Comparison of ENCODE assay signal across 16 cellular contexts in genomic region chr14:97299661-97300060, GRCh38.
DNase-seq lines count a peak whose midpoint lies in the region; ATAC-seq and TF ChIP-seq lines count a peak whose summit lies in the region.
"Had no signal": no experiment of that assay in that cellular context is flagged by ENCODE, and none has a peak within 500 bp of the region (broad histone marks: within the 10 kb centered on the region; RNA-seq: fewer than 3 reads in every experiment).

No MANE protein-coding gene starts in this region.

- H3K9me3 Mint-ChIP-seq in HFFc6: peaks cover 47% of the 10 kb centered on the region

- no peaks in the 10 kb centered on the region for H4K20me1 ChIP-seq in OCI-LY3 (ENCODE audit: insufficient read depth, low read length)

- no peak overlapping the region for H3K4me3 ChIP-seq in OCI-LY3 (ENCODE audit: low read length)
- H3K4me3 ChIP-seq in retinal pigment epithelial cell (ENCODE audit: low read length): no peak overlapping the region
- H3K4me3 ChIP-seq: GM23248 had no signal

- no peaks in the 10 kb centered on the region for H3K79me2 ChIP-seq in OCI-LY3 (ENCODE audit: low read length)

- no peak overlapping the region for H2AFZ ChIP-seq in OCI-LY3 (ENCODE audit: low read depth, low read length)
- H2AFZ ChIP-seq: GM23248 had no signal

- TF ChIP-seq CTCF in OCI-LY3 (IDR thresholded peaks at IDR 0.05; ENCODE audit: low read depth, low read length) (peak; percentile 30; the same call in 1 of the 2 replicates), retinal pigment epithelial cell (conservative IDR thresholded peaks at IDR 0.05; ENCODE audit: low read depth, low read length) (peak; percentile 44), HFFc6 (IDR thresholded peaks at IDR 0.05) (no peak)

- H3K9me3 ChIP-seq in OCI-LY3 (ENCODE audit: insufficient read depth, low read length): no peaks in the 10 kb centered on the region

- ATAC-seq in HG03159 (IDR thresholded peaks at IDR 0.05; ENCODE audit: unreplicated experiment): no peak
- ATAC-seq: left lobe of liver had no signal

- no peak overlapping the region for H3K27ac Mint-ChIP-seq in HFFc6
- H3K27ac Mint-ChIP-seq: IgD-negative memory B cell had no signal

- no peaks in the 10 kb centered on the region for H3K36me3 Mint-ChIP-seq in HFFc6 (ENCODE audit: low read depth)
- H3K36me3 Mint-ChIP-seq: IgD-negative memory B cell had no signal

- peaks cover 12% of the 10 kb centered on the region for H3K27me3 ChIP-seq in OCI-LY3 (ENCODE audit: low read depth, low read length)

- H3K4me1 Mint-ChIP-seq in HFFc6 (ENCODE audit: low read depth): no peaks in the 10 kb centered on the region
- H3K4me1 Mint-ChIP-seq: IgD-negative memory B cell had no signal

- H3K27ac ChIP-seq in OCI-LY3 (ENCODE audit: low read length): no peak overlapping the region
- H3K27ac ChIP-seq: GM23248 had no signal

- peaks cover 4% of the 10 kb centered on the region; the same call in 1 of the 2 replicates for H3K27me3 Mint-ChIP-seq in HFFc6 (ENCODE audit: insufficient read depth)

- no peaks in the 10 kb centered on the region for H3K36me3 ChIP-seq in OCI-LY3 (replicated peaks; ENCODE audit: low read depth, low read length)

- H3K4me3 Mint-ChIP-seq in HFFc6: no peak overlapping the region
- H3K4me3 Mint-ChIP-seq: IgD-negative memory B cell had no signal

- H3K4me1 ChIP-seq in OCI-LY3 (ENCODE audit: low read length): no peaks in the 10 kb centered on the region

- DNase-seq in NCI-H1092 treated with DMSO at 0.1 percent for 48 hours (lab: John Stamatoyannopoulos, UW) (peak; percentile 6), NCI-H1092 (lab: John Stamatoyannopoulos, UW) (no peak), retinal pigment epithelial cell (ENCODE audit: low read depth) (no peak), NCI-H187 treated with DMSO at 0.1 percent for 48 hours (lab: John Stamatoyannopoulos, UW) (no peak), HFFc6 (no peak)
- peak; percentile 32 for DNase-seq in activated naive CD4-positive, alpha-beta T cell treated with anti-CD3 and anti-CD28 coated beads, Interleukin-2, amount 50 U/mL, for 16 hours
- DNase-seq: 8988T, cerebellar nuclear complex, foreskin melanocyte, GM23248, NCI-H2107, occipital lobe had no signal

- no peak overlapping the region for H3K9ac ChIP-seq in OCI-LY3 (ENCODE audit: low read length)
- H3K9ac ChIP-seq: GM23248 had no signal

- no peak overlapping the region for H3K4me2 ChIP-seq in OCI-LY3 (ENCODE audit: low read length)

Comparison
In these comparisons a context has a peak if more than half of its experiments do, and no peak if none do; other contexts are left out.
1. DNase-seq: peak in NCI-H1092 treated with DMSO at 0.1 percent for 48 hours (single experiment) and activated naive CD4-positive, alpha-beta T cell treated with anti-CD3 and anti-CD28 coated beads, Interleukin-2, amount 50 U/mL, for 16 hours (single experiment); none in NCI-H1092 (single experiment), retinal pigment epithelial cell (single experiment), NCI-H187 treated with DMSO at 0.1 percent for 48 hours (single experiment) and HFFc6 (single experiment).